ENCODE assay signal across 12 cellular contexts in the genomic region with DNA sequence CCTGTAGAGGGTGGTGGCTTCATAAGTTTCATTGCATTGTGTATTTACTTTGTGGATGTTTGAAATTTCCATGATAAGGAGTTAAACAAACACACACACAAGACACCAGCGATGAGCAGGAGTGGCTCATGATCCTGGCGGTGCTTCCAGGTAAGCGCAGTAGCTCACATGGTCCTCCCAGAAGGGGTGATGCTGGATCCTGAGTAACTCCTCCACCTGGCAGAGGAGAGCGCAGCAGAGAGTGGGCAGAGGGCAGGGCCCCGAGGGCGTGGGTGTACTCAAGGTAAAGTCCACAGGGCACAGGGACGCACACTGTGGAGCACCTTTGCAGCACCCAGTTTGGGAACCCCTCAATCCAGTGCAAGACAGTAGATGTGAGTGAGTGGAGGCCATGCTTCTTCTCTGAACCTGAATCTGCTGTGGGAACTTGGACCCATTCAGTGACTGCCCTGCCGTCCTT. TPM values are rescaled to one million over a fixed set of nuclear protein-coding genes. Genes with fewer than 3 reads are reported as not detected.
DNase-seq lines count a peak whose midpoint lies in the region; ATAC-seq and TF ChIP-seq lines count a peak whose summit lies in the region.
"Had no signal": no experiment of that assay in that cellular context is flagged by ENCODE, and none has a peak within 500 bp of the region (broad histone marks: within the 10 kb centered on the region; RNA-seq: fewer than 3 reads in every experiment).

No MANE protein-coding gene starts in this region.

- no peaks in the 10 kb centered on the region for H3K36me3 Mint-ChIP-seq in CD4-positive, alpha-beta memory T cell
- H3K36me3 Mint-ChIP-seq in activated CD8-positive, alpha-beta memory T cell treated with anti-CD3 and anti-CD28 coated beads, Interleukin-2, amount 10 ng/mL, durations not matched to agents 7 days and 5 days, result no peaks in the 10 kb centered on the region
- H3K36me3 Mint-ChIP-seq: naive B cell had no signal

- no peak overlapping the region for H2AFZ ChIP-seq in Karpas-422 (ENCODE audit: low read length)

- no peaks in the 10 kb centered on the region for H3K36me3 ChIP-seq in CD4-positive, alpha-beta memory T cell (ENCODE audit: insufficient read depth, low read length)
- no peaks in the 10 kb centered on the region for H3K36me3 ChIP-seq in heart right ventricle
- H3K36me3 ChIP-seq in rectal smooth muscle tissue (ENCODE audit: control insufficient read depth, insufficient read depth, low read length), result no peaks in the 10 kb centered on the region
- no peaks in the 10 kb centered on the region for H3K36me3 ChIP-seq in Karpas-422 (ENCODE audit: insufficient read depth, low read length)

- no peaks in the 10 kb centered on the region for H3K27me3 ChIP-seq in CD4-positive, alpha-beta memory T cell (ENCODE audit: insufficient read depth, low read length)
- no peaks in the 10 kb centered on the region for H3K27me3 ChIP-seq in heart right ventricle
- H3K27me3 ChIP-seq in rectal smooth muscle tissue (ENCODE audit: control insufficient read depth, insufficient read depth, low read length), result no peaks in the 10 kb centered on the region
- H3K27me3 ChIP-seq in Karpas-422 (ENCODE audit: low read length), result no peaks in the 10 kb centered on the region

- WGBS in heart right ventricle, 2 donors, result 89 to 90% methylated on average over 8 of the region's 8 CpGs

- H3K9me3 Mint-ChIP-seq in CD4-positive, alpha-beta memory T cell, result peaks cover 0 to 4% (median 0%) of the 10 kb centered on the region in 8 donors
- H3K9me3 Mint-ChIP-seq in activated CD8-positive, alpha-beta memory T cell treated with anti-CD3 and anti-CD28 coated beads, Interleukin-2, amount 10 ng/mL, durations not matched to agents 7 days and 5 days (ENCODE audit: low read depth), result no peaks in the 10 kb centered on the region
- H3K9me3 Mint-ChIP-seq: naive B cell had no signal

- no peak overlapping the region for H3K27ac ChIP-seq in CD4-positive, alpha-beta memory T cell (ENCODE audit: low read depth, low read length)
- peak overlapping the region; percentile 86 to 95 (median 91) for H3K27ac ChIP-seq in heart right ventricle
- peak overlapping the region; percentile 97 for H3K27ac ChIP-seq in rectal smooth muscle tissue (ENCODE audit: low read depth, low read length)
- H3K27ac ChIP-seq in Karpas-422 (ENCODE audit: low read length), result no peak overlapping the region
- H3K27ac ChIP-seq: C4-2B had no signal

- peaks cover 0 to 2% of the 10 kb centered on the region in 2 donors for H3K27me3 Mint-ChIP-seq in CD4-positive, alpha-beta memory T cell
- H3K27me3 Mint-ChIP-seq in activated CD8-positive, alpha-beta memory T cell treated with anti-CD3 and anti-CD28 coated beads, Interleukin-2, amount 10 ng/mL, durations not matched to agents 7 days and 5 days, result peaks cover 10% of the 10 kb centered on the region

- H3K9ac ChIP-seq in rectal smooth muscle tissue (ENCODE audit: low read length) (peak overlapping the region; percentile 19), Karpas-422 (ENCODE audit: low read length) (no peak overlapping the region)

- TF ChIP-seq CTCF in heart right ventricle (IDR thresholded peaks at IDR 0.05), result no peak

- POLR2A ChIA-PET in CD4-positive, alpha-beta memory T cell (lab: Charles Lee; ENCODE audit: partially characterized antibody), result no interaction called here

- H4K20me1 ChIP-seq in Karpas-422 (ENCODE audit: insufficient read depth, low read depth, low read length), result no peaks in the 10 kb centered on the region

- peaks cover 24 to 42% (median 30%) of the 10 kb centered on the region in 4 donors for H3K4me1 Mint-ChIP-seq in CD4-positive, alpha-beta memory T cell
- peaks cover 11% of the 10 kb centered on the region for H3K4me1 Mint-ChIP-seq in activated CD8-positive, alpha-beta memory T cell treated with anti-CD3 and anti-CD28 coated beads, Interleukin-2, amount 10 ng/mL, durations not matched to agents 7 days and 5 days

- H3K4me3 Mint-ChIP-seq in CD4-positive, alpha-beta memory T cell, result peak overlapping the region in 1 of 8 donors; percentile 57
- no peak overlapping the region for H3K4me3 Mint-ChIP-seq in activated CD8-positive, alpha-beta memory T cell treated with anti-CD3 and anti-CD28 coated beads, Interleukin-2, amount 10 ng/mL, durations not matched to agents 7 days and 5 days

- peaks cover 26% of the 10 kb centered on the region for H3K4me1 ChIP-seq in CD4-positive, alpha-beta memory T cell (ENCODE audit: insufficient read depth, low read length)
- H3K4me1 ChIP-seq in heart right ventricle (peaks cover 19 to 60% (median 39%) of the 10 kb centered on the region in 9 donors), rectal smooth muscle tissue (ENCODE audit: control insufficient read depth, insufficient read depth, low read length) (peaks cover 61% of the 10 kb centered on the region), Karpas-422 (ENCODE audit: low read length) (no peaks in the 10 kb centered on the region)

- H3K27ac Mint-ChIP-seq in CD4-positive, alpha-beta memory T cell, result peak overlapping the region in 4 of 7 donors; percentile 53 to 87 (median 74)
- H3K27ac Mint-ChIP-seq in activated CD8-positive, alpha-beta memory T cell treated with anti-CD3 and anti-CD28 coated beads, Interleukin-2, amount 10 ng/mL, durations not matched to agents 7 days and 5 days, result no peak overlapping the region

- H3K9me2 ChIP-seq in Karpas-422 (replicated peaks; ENCODE audit: insufficient read depth, low read length), result no peaks in the 10 kb centered on the region

- intact Hi-C loops in CD4-positive, alpha-beta memory T cell (cut with micrococcal nuclease), result no loop called here
- intact Hi-C loops in heart right ventricle (cut with DNase I), result loop anchor here in 7 of 10 donors (2.0 to 5.0 kb wide), 6 partner anchors 41 to 56 kb away; a partner anchor contains a TSS

- no peak overlapping the region for H3K4me2 ChIP-seq in Karpas-422 (ENCODE audit: low read depth, low read length, poor library complexity, severe bottlenecking)

- H3K79me2 ChIP-seq in Karpas-422 (ENCODE audit: low read length), result no peaks in the 10 kb centered on the region

- H3K4me3 ChIP-seq in CD4-positive, alpha-beta memory T cell (ENCODE audit: low read length in 2 of 2), result no peak overlapping the region
- H3K4me3 ChIP-seq in heart right ventricle, result peak overlapping the region in 5 of 10 donors; percentile 0 to 31 (median 24)
- peak overlapping the region; percentile 16 for H3K4me3 ChIP-seq in rectal smooth muscle tissue (ENCODE audit: low read length)
- H3K4me3 ChIP-seq in Karpas-422 (ENCODE audit: low read length), result no peak overlapping the region

- no peak for DNase-seq in CD4-positive, alpha-beta memory T cell
- peak; percentile 39 for DNase-seq in activated CD8-positive, alpha-beta memory T cell treated with anti-CD3 and anti-CD28 coated beads, Interleukin-2, amount 10 ng/mL, durations not matched to agents 7 days and 5 days
- DNase-seq in heart right ventricle, result no peak
- DNase-seq in NCI-H774 (lab: John Stamatoyannopoulos, UW), result no peak
- DNase-seq in central memory CD4-positive, alpha-beta T cell, result no peak
- no peak for DNase-seq in Karpas-422
- DNase-seq in RPMI8226, result no peak
- DNase-seq: activated gamma-delta T cell, naive B cell, NCI-H526 treated with DMSO at 0.1 percent for 48 hours had no signal

- no peaks in the 10 kb centered on the region for H3K9me3 ChIP-seq in CD4-positive, alpha-beta memory T cell (ENCODE audit: control insufficient read depth in 1 of 2, low read length in 2 of 2)
- H3K9me3 ChIP-seq in heart right ventricle, result peaks cover 0 to 6% (median 0%) of the 10 kb centered on the region in 11 donors
- H3K9me3 ChIP-seq in Karpas-422 (ENCODE audit: low read length), result no peaks in the 10 kb centered on the region

- no peak for ATAC-seq in activated CD8-positive, alpha-beta memory T cell treated with anti-CD3 and anti-CD28 coated beads, Interleukin-2, amount 10 ng/mL, durations not matched to agents 7 days and 5 days
- ATAC-seq in heart right ventricle, result peak in 6 of 8 donors; percentile 0 to 31 (median 3)

- CTCF ChIA-PET in CD4-positive, alpha-beta memory T cell (lab: Charles Lee; ENCODE audit: partially characterized antibody), result no interaction called here
- CTCF ChIA-PET in activated CD8-positive, alpha-beta memory T cell treated with anti-CD3 and anti-CD28 coated beads, Interleukin-2, amount 10 ng/mL, durations not matched to agents 7 days and 5 days (lab: Charles Lee), result interaction anchor here (1.3 kb wide), 1 partner anchor 70 kb away, joined by 4 read pairs; no protein-coding TSS in a partner anchor

RNA-seq across cellular contexts. Expression of a gene that starts 54.0 kb away (rescaled TPM):
- total RNA-seq in CD4-positive, alpha-beta memory T cell, result 1 to 10 TPM; 5.6 to 6.7 TPM
- 1 to 10 TPM; 3.6 to 6.0 TPM for polyA plus RNA-seq in CD4-positive, alpha-beta memory T cell
- total RNA-seq in activated CD8-positive, alpha-beta memory T cell treated with anti-CD3 and anti-CD28 coated beads, Interleukin-2, amount 10 ng/mL, durations not matched to agents 7 days and 5 days, result 10 to 100 TPM in 1 of 2 experiments, 1 to 10 TPM in 1; 9.8 to 11.7 TPM
- total RNA-seq in heart right ventricle, result 10 to 100 TPM in 1 of 10 donors, 1 to 10 TPM in 9; 4.2 to 11.5 (median 5.0) TPM
- 10 to 100 TPM in 1 of 2 donors, 1 to 10 TPM in 1; 6.6 to 17.4 TPM for polyA plus RNA-seq in heart right ventricle
- 6.4 and 23.7 TPM in 2 replicates for total RNA-seq in Karpas-422 (2014; rRNA removed; shearing (Covaris generic); ENCODE audit: low replicate concordance)

Comparison
In these comparisons a context has a peak if more than half of its experiments do, and no peak if none do; other contexts are left out.
1. H3K27ac ChIP-seq: peak in heart right ventricle (10 of 10) and rectal smooth muscle tissue (single experiment); none in CD4-positive, alpha-beta memory T cell (single experiment) and Karpas-422 (single experiment).